Comparison of ENCODE assay signal across 8 cellular contexts in genomic region chr19:3471954-3472655, GRCh38. TPM values are rescaled to one million over a fixed set of nuclear protein-coding genes. Genes with fewer than 3 reads are reported as not detected.
DNase-seq lines count a peak whose midpoint lies in the region; ATAC-seq and TF ChIP-seq lines count a peak whose summit lies in the region.

No MANE protein-coding gene starts in this region.

- H3K9me3 ChIP-seq in cardiac muscle cell (ENCODE audit: low read depth) = no peaks in the 10 kb centered on the region

- H3K27me3 ChIP-seq in cardiac muscle cell = no peaks in the 10 kb centered on the region

- CTCF ChIA-PET in HEK293T (lab: Yijun Ruan, JAX) = interaction anchor here (0.6 to 2.8 kb wide), 4 partner anchors 11 to 158 kb away, joined by 4 to 9 read pairs (median 7); partner anchors contain the start of gene SMIM44

- TF ChIP-seq CTCF in 22Rv1 (IDR thresholded peaks at IDR 0.05) (peak; percentile 93), cardiac muscle cell (IDR thresholded peaks at IDR 0.05; ENCODE audit: low read depth, low read length) (peak; percentile 88)

- no peak for ATAC-seq in HG02885 (IDR thresholded peaks at IDR 0.05; ENCODE audit: poor library complexity, unreplicated experiment)

- H3K4me1 ChIP-seq in cardiac muscle cell (ENCODE audit: low read depth) = no peaks in the 10 kb centered on the region

- POLR2A ChIA-PET in HEK293T (lab: Yijun Ruan, JAX) = no interaction called here

- no peak overlapping the region for H3K4me3 ChIP-seq in cardiac muscle cell

- no peaks in the 10 kb centered on the region for H3K36me3 ChIP-seq in cardiac muscle cell

- DNase-seq in HEK293T (ENCODE audit: extremely low spot score) (peak; percentile 69), activated T-cell treated with anti-CD3 and anti-CD28 coated beads for 4 hours (peak; percentile 16), cardiac muscle cell (ENCODE audit: low read depth in 1 of 2, low spot score in 1 of 2) (peak; percentile 28 to 53), middle frontal gyrus (ENCODE audit: extremely low spot score, low spot score) (no peak), NCI-H1105 treated with DMSO at 0.1 percent for 48 hours (lab: John Stamatoyannopoulos, UW) (no peak)
- peak; percentile 58 for DNase-seq in stimulated activated CD4-positive, alpha-beta T cell treated with anti-CD3 and anti-CD28 coated beads, Interleukin-15, amount 100 ng/mL, for 24 hours

- H3K27ac ChIP-seq in 22Rv1 (no peak overlapping the region), cardiac muscle cell (no peak overlapping the region)

TF ChIP-seq in HEK293T, 16 proteins besides CTCF, POLR2A, EP300 and RAD21:
- TF ChIP-seq HDGF (IDR thresholded peaks at IDR 0.05; ENCODE audit: borderline replicate concordance) (no peak), FOXM1 (IDR thresholded peaks at IDR 0.05; ENCODE audit: borderline replicate concordance) (peak; percentile 54; the same call in 1 of the 2 replicates)
TF ChIP-seq in HEK293T: peak in this region for 1.

RNA-seq across cellular contexts. Expression of gene SMIM24, which starts 8.2 kb away (rescaled TPM):
- 0.63 TPM in 1 of 2 replicates, not detected in the other for total RNA-seq in cardiac muscle cell
- polyA plus RNA-seq in cardiac muscle cell = 0.22 and 0.75 TPM in 2 replicates

RNA-seq across cellular contexts. Expression of gene SMIM44, which starts 11.1 kb away (rescaled TPM):
- total RNA-seq in cardiac muscle cell = not detected in 2 replicates
- not detected in 2 replicates for polyA plus RNA-seq in cardiac muscle cell

RNA-seq across cellular contexts. Expression of gene DOHH, which starts 28.4 kb away (rescaled TPM):
- 16.2 and 19.4 TPM in 2 replicates for total RNA-seq in cardiac muscle cell
- polyA plus RNA-seq in cardiac muscle cell = 15.1 and 21.0 TPM in 2 replicates

RNA-seq across cellular contexts. Expression of gene FZR1, which starts 34.0 kb away (rescaled TPM):
- total RNA-seq in cardiac muscle cell = 45.5 and 68.5 TPM in 2 replicates
- polyA plus RNA-seq in cardiac muscle cell = 48.6 and 70.7 TPM in 2 replicates

Comparison
In these comparisons a context has a peak if more than half of its experiments do, and no peak if none do; other contexts are left out.
1. DNase-seq: peak in HEK293T (single experiment), activated T-cell treated with anti-CD3 and anti-CD28 coated beads for 4 hours (single experiment), cardiac muscle cell (2 of 2) and stimulated activated CD4-positive, alpha-beta T cell treated with anti-CD3 and anti-CD28 coated beads, Interleukin-15, amount 100 ng/mL, for 24 hours (single experiment); none in middle frontal gyrus (single experiment) and NCI-H1105 treated with DMSO at 0.1 percent for 48 hours (single experiment).